Comparison of ENCODE assay signal across 9 cellular contexts in the genomic region with DNA sequence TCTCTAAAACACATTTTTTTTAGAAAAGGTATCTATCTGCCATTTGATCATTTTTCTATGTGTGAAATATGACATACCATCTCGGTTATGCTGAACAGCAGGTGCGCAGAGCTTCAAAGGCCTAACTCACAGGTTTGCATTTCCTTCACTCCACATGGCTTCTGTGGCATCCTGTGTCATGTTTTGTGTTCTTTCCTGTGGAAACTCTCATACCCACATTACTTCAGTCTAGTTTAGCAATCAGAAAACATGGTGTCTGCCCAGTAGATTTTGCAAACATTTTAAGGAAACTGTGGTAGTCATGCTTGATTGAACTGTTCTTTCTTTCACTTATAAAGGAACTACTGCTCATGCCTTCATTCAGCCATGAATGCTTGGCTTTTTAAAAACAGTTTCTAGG. TPM values are rescaled to one million over a fixed set of nuclear protein-coding genes. Genes with fewer than 3 reads are reported as not detected.
DNase-seq lines count a peak whose midpoint lies in the region; ATAC-seq and TF ChIP-seq lines count a peak whose summit lies in the region.
"Had no signal": no experiment of that assay in that cellular context is flagged by ENCODE, and none has a peak within 500 bp of the region (broad histone marks: within the 10 kb centered on the region; RNA-seq: fewer than 3 reads in every experiment).

No MANE protein-coding gene starts in this region.

- H3K27me3 Mint-ChIP-seq in brain, result peaks cover 4% of the 10 kb centered on the region
- no peaks in the 10 kb centered on the region for H3K27me3 Mint-ChIP-seq in stimulated activated memory B cell treated with anti-CD40 and anti-IgM and Interleukin-4, amounts not matched to agents 10 μg/mL and 1 μg/mL and 100 μg/mL, for 72 hours

- H3K9me3 ChIP-seq in Peyer's patch, result no peaks in the 10 kb centered on the region

- ATAC-seq in GM18870 (IDR thresholded peaks at IDR 0.05; ENCODE audit: unreplicated experiment), result peak; percentile 86
- ATAC-seq in HG02852 (IDR thresholded peaks at IDR 0.05; ENCODE audit: unreplicated experiment), result peak; percentile 62
- ATAC-seq in stimulated activated memory B cell treated with anti-CD40 and anti-IgM and Interleukin-4, amounts not matched to agents 10 μg/mL and 1 μg/mL and 100 μg/mL, for 72 hours, result peak; percentile 87
- ATAC-seq: K562 had no signal

- no peaks in the 10 kb centered on the region for H3K9me3 Mint-ChIP-seq in brain
- no peaks in the 10 kb centered on the region for H3K9me3 Mint-ChIP-seq in stimulated activated memory B cell treated with anti-CD40 and anti-IgM and Interleukin-4, amounts not matched to agents 10 μg/mL and 1 μg/mL and 100 μg/mL, for 72 hours

- DNase-seq in Peyer's patch (peak in 2 of 3 donors; percentile 73 to 85), midbrain (lab: John Stamatoyannopoulos, UW) (no peak), ureter (ENCODE audit: low spot score) (no peak), erythroblast (lab: John Stamatoyannopoulos, UW) (no peak)

- H3K4me1 Mint-ChIP-seq in brain, result peaks cover 31% of the 10 kb centered on the region
- peaks cover 35% of the 10 kb centered on the region for H3K4me1 Mint-ChIP-seq in stimulated activated memory B cell treated with anti-CD40 and anti-IgM and Interleukin-4, amounts not matched to agents 10 μg/mL and 1 μg/mL and 100 μg/mL, for 72 hours

- no peaks in the 10 kb centered on the region for H3K27me3 ChIP-seq in Peyer's patch

- no peak overlapping the region for H3K4me3 ChIP-seq in Peyer's patch
- H3K4me3 ChIP-seq: K562 had no signal

- peak overlapping the region in 3 of 5 experiments; percentile 51 to 81 (median 69) for H3K4me3 Mint-ChIP-seq in brain
- H3K4me3 Mint-ChIP-seq in stimulated activated memory B cell treated with anti-CD40 and anti-IgM and Interleukin-4, amounts not matched to agents 10 μg/mL and 1 μg/mL and 100 μg/mL, for 72 hours, result peak overlapping the region; percentile 74

- no peaks in the 10 kb centered on the region for H3K36me3 Mint-ChIP-seq in brain
- no peaks in the 10 kb centered on the region for H3K36me3 Mint-ChIP-seq in stimulated activated memory B cell treated with anti-CD40 and anti-IgM and Interleukin-4, amounts not matched to agents 10 μg/mL and 1 μg/mL and 100 μg/mL, for 72 hours

- no peaks in the 10 kb centered on the region for H3K36me3 ChIP-seq in Peyer's patch

- peak overlapping the region; percentile 10 to 66 (median 56) for H3K27ac ChIP-seq in Peyer's patch

- peaks cover 0 to 18% (median 2%) of the 10 kb centered on the region in 4 donors for H3K4me1 ChIP-seq in Peyer's patch

- no peak for TF ChIP-seq POLR2A in Peyer's patch (IDR thresholded peaks at IDR 0.05)
- TF ChIP-seq POLR2A in erythroblast (IDR thresholded peaks at IDR 0.05; ENCODE audit: low read length), result no peak

- TF ChIP-seq CTCF in Peyer's patch (IDR thresholded peaks at IDR 0.05) (no peak), brain (conservative IDR thresholded peaks at IDR 0.05) (no peak)

- H3K27ac Mint-ChIP-seq in brain, result peak overlapping the region in 4 of 5 experiments; percentile 64 to 97 (median 84)
- H3K27ac Mint-ChIP-seq in stimulated activated memory B cell treated with anti-CD40 and anti-IgM and Interleukin-4, amounts not matched to agents 10 μg/mL and 1 μg/mL and 100 μg/mL, for 72 hours, result peak overlapping the region; percentile 95

RNA-seq across cellular contexts. Expression of gene ARAP2, which starts 11.3 kb away (rescaled TPM):
- total RNA-seq in Peyer's patch (100 to 1,000 TPM in 1 of 4 donors, 10 to 100 TPM in 3; 66.8 to 115 (median 81.9) TPM), ureter (45.7 TPM)
- 2.2 TPM for polyA plus RNA-seq in brain (ENCODE audit: insufficient read depth, low read depth, low replicate concordance)

RNA-seq across cellular contexts. Expression of gene DTHD1, which starts 25.8 kb away (rescaled TPM):
- total RNA-seq in Peyer's patch, result 1 to 10 TPM in 3 of 4 donors, under 1 TPM in 1; 0.47 to 3.3 (median 1.3) TPM
- 0.12 TPM for polyA plus RNA-seq in brain (ENCODE audit: insufficient read depth, low read depth, low replicate concordance)
- total RNA-seq in ureter, result 1.1 TPM
- total RNA-seq: K562 had no signal
- polyA plus RNA-seq: K562 had no signal

Comparison
In these comparisons a context has a peak if more than half of its experiments do, and no peak if none do; other contexts are left out.
1. DNase-seq: peak in Peyer's patch (2 of 3); none in midbrain (single experiment), ureter (single experiment) and erythroblast (0 of 2).
2. Peak in every context shown above with its lines, with median percentiles within 50 percentile points of each other: ATAC-seq.